ENCODE assay signal across 23 cellular contexts in the genomic region with DNA sequence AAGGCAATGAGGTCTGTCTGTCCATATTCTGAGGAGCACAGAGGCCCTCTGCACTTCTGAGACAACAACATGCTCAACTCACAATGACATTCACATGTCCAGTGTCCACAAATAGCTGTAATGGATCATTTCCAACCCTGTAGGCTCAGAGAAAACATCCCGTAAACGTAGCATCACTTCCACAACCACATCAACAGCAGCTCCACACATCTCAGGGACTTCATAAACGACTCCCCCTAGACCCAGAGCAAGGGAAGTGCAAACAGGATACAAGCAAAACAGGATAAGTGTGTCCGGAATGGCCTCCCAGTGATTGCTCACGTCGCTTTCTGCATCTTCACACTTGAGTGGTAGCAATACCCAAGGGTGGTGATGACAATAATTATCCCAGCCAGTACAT.
A peak's percentile ranks its signal among the peaks of the same experiment; 100 is the strongest.
DNase-seq lines count a peak whose midpoint lies in the region; ATAC-seq and TF ChIP-seq lines count a peak whose summit lies in the region.
"Had no signal": no experiment of that assay in that cellular context is flagged by ENCODE, and none has a peak within 500 bp of the region (broad histone marks: within the 10 kb centered on the region; RNA-seq: fewer than 3 reads in every experiment).

No MANE protein-coding gene starts in this region.

- H3K4me3 Mint-ChIP-seq in endodermal cell (no peak overlapping the region), T-cell (no peak overlapping the region)
- H3K4me3 Mint-ChIP-seq: activated naive CD8-positive, alpha-beta T cell treated with anti-CD3 and anti-CD28 coated beads for 36 hours; CD4-positive, alpha-beta T cell; HFFc6; memory B cell had no signal

- no peaks in the 10 kb centered on the region for H3K27me3 ChIP-seq in endodermal cell (ENCODE audit: control insufficient read depth, insufficient read depth, low read length, poor library complexity, severe bottlenecking)
- H3K27me3 ChIP-seq in right atrium auricular region = no peaks in the 10 kb centered on the region
- H3K27me3 ChIP-seq in skeletal muscle tissue (ENCODE audit: control insufficient read depth in 3 of 3, insufficient read depth in 3 of 3, low read length in 3 of 3) = no peaks in the 10 kb centered on the region
- H3K27me3 ChIP-seq: ascending aorta, uterus had no signal

- H3K9me3 ChIP-seq in endodermal cell (ENCODE audit: control insufficient read depth, low read length) (peaks cover 5% of the 10 kb centered on the region), right atrium auricular region (no peaks in the 10 kb centered on the region), skeletal muscle tissue (ENCODE audit: control insufficient read depth in 3 of 3, low read length in 3 of 3) (no peaks in the 10 kb centered on the region)
- H3K9me3 ChIP-seq: ascending aorta, thoracic aorta, uterus had no signal

- H3K36me3 ChIP-seq in endodermal cell (ENCODE audit: control insufficient read depth, insufficient read depth, low read length) (no peaks in the 10 kb centered on the region), right atrium auricular region (no peaks in the 10 kb centered on the region), skeletal muscle tissue (ENCODE audit: control insufficient read depth in 3 of 3, insufficient read depth in 3 of 3, low read length in 3 of 3) (no peaks in the 10 kb centered on the region)
- H3K36me3 ChIP-seq: ascending aorta, thoracic aorta, uterus had no signal

- H3K27me3 Mint-ChIP-seq in endodermal cell (ENCODE audit: insufficient read depth) (no peaks in the 10 kb centered on the region), T-cell (peaks cover 0 to 10% of the 10 kb centered on the region in 2 donors)
- H3K27me3 Mint-ChIP-seq: activated naive CD8-positive, alpha-beta T cell treated with anti-CD3 and anti-CD28 coated beads for 36 hours; CD4-positive, alpha-beta T cell had no signal

- H3K4me1 ChIP-seq in endodermal cell (ENCODE audit: control insufficient read depth, insufficient read depth, low read length) (peaks cover 5% of the 10 kb centered on the region), right atrium auricular region (peaks cover 0 to 30% of the 10 kb centered on the region in 2 donors), skeletal muscle tissue (ENCODE audit: control insufficient read depth in 3 of 3, insufficient read depth in 3 of 3, low read length in 3 of 3) (peaks cover 3 to 13% (median 10%) of the 10 kb centered on the region in 3 donors)
- H3K4me1 ChIP-seq: ascending aorta had no signal

- no peaks in the 10 kb centered on the region for H3K9me3 Mint-ChIP-seq in endodermal cell
- H3K9me3 Mint-ChIP-seq in T-cell = no peaks in the 10 kb centered on the region
- H3K9me3 Mint-ChIP-seq: activated naive CD8-positive, alpha-beta T cell treated with anti-CD3 and anti-CD28 coated beads for 36 hours; CD4-positive, alpha-beta T cell; HFFc6; memory B cell had no signal

- no peak for ATAC-seq in T-cell (replicated peaks in 1 of 4)

- H3K27ac ChIP-seq in VCaP = peak overlapping the region; percentile 75
- H3K27ac ChIP-seq in endodermal cell (ENCODE audit: low read depth, low read length) = no peak overlapping the region
- H3K27ac ChIP-seq in right atrium auricular region = peak overlapping the region; percentile 12 to 40
- peak overlapping the region; percentile 3 for H3K27ac ChIP-seq in skeletal muscle tissue (ENCODE audit: low read depth, low read length)
- H3K27ac ChIP-seq: ascending aorta, HL-60, thoracic aorta, uterus had no signal

- DNase-seq in endodermal cell (no peak), right atrium auricular region (ENCODE audit: low spot score) (no peak), T-cell (no peak), EL (no peak)
- no peak for DNase-seq in activated CD4-positive, alpha-beta T cell treated with anti-CD3 and anti-CD28 coated beads for 48 hours
- DNase-seq: activated CD4-positive, alpha-beta T cell treated with anti-CD3 and anti-CD28 coated beads for 4 hours; activated CD8-positive, alpha-beta memory T cell treated with anti-CD3 and anti-CD28 coated beads for 24 hours; activated effector memory CD4-positive, alpha-beta T cell treated with anti-CD3 and anti-CD28 coated beads, Interleukin-2, amount 50 U/mL, for 16 hours; activated naive CD8-positive, alpha-beta T cell treated with anti-CD3 and anti-CD28 coated beads for 36 hours; activated T-cell treated with anti-CD3 and anti-CD28 coated beads, Interleukin-2, amount 50 U/mL, for 1 hour; CD4-positive, alpha-beta T cell; central memory CD4-positive, alpha-beta T cell; HFFc6; kidney glomerular epithelial cell; NCI-H1694; stimulated activated naive CD4-positive, alpha-beta T cell treated with Interleukin-2 at 50 U/mL for 16 hours; uterus had no signal

- POLR2A ChIA-PET in T-cell (lab: Charles Lee) = no interaction called here

- H3K4me1 Mint-ChIP-seq in endodermal cell (peaks cover 16% of the 10 kb centered on the region), T-cell (no peaks in the 10 kb centered on the region)
- H3K4me1 Mint-ChIP-seq: activated naive CD8-positive, alpha-beta T cell treated with anti-CD3 and anti-CD28 coated beads for 36 hours; memory B cell had no signal

- no peak overlapping the region for H3K9ac ChIP-seq in endodermal cell (ENCODE audit: extremely low read depth, low read length, poor library complexity, severe bottlenecking)
- H3K9ac ChIP-seq in skeletal muscle tissue (ENCODE audit: low read depth in 1 of 3, low read length in 3 of 3) = no peak overlapping the region

- H3K4me3 ChIP-seq in endodermal cell (ENCODE audit: low read length) (no peak overlapping the region), right atrium auricular region (no peak overlapping the region), skeletal muscle tissue (ENCODE audit: low read length in 3 of 3) (no peak overlapping the region)
- H3K4me3 ChIP-seq: uterus had no signal

- CTCF ChIA-PET in T-cell (lab: Charles Lee) = no interaction called here

- TF ChIP-seq CTCF in VCaP (conservative IDR thresholded peaks at IDR 0.05) = no peak
- TF ChIP-seq CTCF in endodermal cell (conservative IDR thresholded peaks at IDR 0.05) = peak; percentile 55
- peak in 1 of 2 donors; percentile 41 for TF ChIP-seq CTCF in right atrium auricular region (IDR thresholded peaks at IDR 0.05)

- H3K27ac Mint-ChIP-seq in endodermal cell = no peak overlapping the region
- no peak overlapping the region for H3K27ac Mint-ChIP-seq in T-cell
- H3K27ac Mint-ChIP-seq: activated naive CD8-positive, alpha-beta T cell treated with anti-CD3 and anti-CD28 coated beads for 36 hours; CD4-positive, alpha-beta T cell; HFFc6; memory B cell had no signal

- no peaks in the 10 kb centered on the region for H3K36me3 Mint-ChIP-seq in endodermal cell (ENCODE audit: low read depth)
- no peaks in the 10 kb centered on the region for H3K36me3 Mint-ChIP-seq in T-cell
- H3K36me3 Mint-ChIP-seq: activated naive CD8-positive, alpha-beta T cell treated with anti-CD3 and anti-CD28 coated beads for 36 hours; memory B cell had no signal

- WGBS in endodermal cell (ENCODE audit: insufficient coverage in 1 of 2, insufficient read length in 1 of 2), 2 experiments = 91 to 92% methylated on average over 4 to 6 of the region's 6 CpGs
